Comparison of ENCODE assay signal across 8 cellular contexts in the genomic region with DNA sequence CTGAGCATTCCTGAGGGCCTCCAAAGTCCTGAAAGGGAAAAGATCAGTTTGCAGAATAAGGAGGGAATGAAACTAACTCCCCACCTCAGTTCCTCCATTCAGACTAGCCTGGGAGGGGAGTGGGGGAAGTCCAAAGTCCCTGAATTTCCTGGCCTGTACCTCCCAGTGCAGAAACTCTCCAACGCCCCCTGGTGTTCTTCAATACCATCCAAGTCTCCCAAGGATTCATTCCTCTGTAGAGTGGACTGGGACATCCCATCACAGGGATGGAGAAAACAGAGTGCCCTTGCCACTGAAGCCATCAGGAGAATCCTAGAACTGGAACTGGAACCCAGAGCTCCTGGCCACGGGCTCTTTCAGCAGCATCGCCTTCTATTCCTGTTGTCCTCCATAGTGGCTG. TPM values are rescaled to one million over a fixed set of nuclear protein-coding genes. Genes with fewer than 3 reads are reported as not detected.
DNase-seq lines count a peak whose midpoint lies in the region; ATAC-seq, FAIRE-seq and TF ChIP-seq lines count a peak whose summit lies in the region.

No MANE protein-coding gene starts in this region.

- no peaks in the 10 kb centered on the region for H3K9me3 Mint-ChIP-seq in natural killer cell
- H3K9me3 Mint-ChIP-seq in activated CD4-positive, alpha-beta memory T cell treated with anti-CD3 and anti-CD28 coated beads, Interleukin-2, amount 10 ng/mL, durations not matched to agents 7 days and 5 days: peaks cover 2% of the 10 kb centered on the region

- intact Hi-C loops in prostate gland (cut with DNase I): loop anchor here (5.0 kb wide), 1 partner anchor 112 kb away; no protein-coding TSS in a partner anchor
- intact Hi-C loops in natural killer cell (cut with micrococcal nuclease): loop anchor here (5.0 kb wide), 1 partner anchor 37 kb away; no protein-coding TSS in a partner anchor

- H3K4me1 ChIP-seq in SJSA1 (replicated peaks) (peaks cover 32% of the 10 kb centered on the region), prostate gland (replicated peaks) (peaks cover 3% of the 10 kb centered on the region)

- H3K27me3 Mint-ChIP-seq in natural killer cell (ENCODE audit: low read depth in 2 of 2): peaks cover 7 to 15% of the 10 kb centered on the region in 2 donors
- H3K27me3 Mint-ChIP-seq in activated CD4-positive, alpha-beta memory T cell treated with anti-CD3 and anti-CD28 coated beads, Interleukin-2, amount 10 ng/mL, durations not matched to agents 7 days and 5 days: peaks cover 47% of the 10 kb centered on the region

- FAIRE-seq in H54 (lab: Jason Lieb, UNC): peak; percentile 36

- CTCF ChIA-PET in activated CD4-positive, alpha-beta memory T cell treated with anti-CD3 and anti-CD28 coated beads, Interleukin-2, amount 10 ng/mL, durations not matched to agents 7 days and 5 days (lab: Charles Lee): interaction anchor here (0.9 kb wide), 1 partner anchor 45 kb away, joined by 3 read pairs; no protein-coding TSS in a partner anchor

- H3K27me3 ChIP-seq in SJSA1 (replicated peaks) (no peaks in the 10 kb centered on the region), prostate gland (replicated peaks; ENCODE audit: insufficient read depth) (no peaks in the 10 kb centered on the region)

- H3K36me3 ChIP-seq in SJSA1: peaks cover 8% of the 10 kb centered on the region; the same call in 1 of the 2 replicates
- H3K36me3 ChIP-seq in prostate gland: no peaks in the 10 kb centered on the region

- 62% methylated on average over 3 of the region's 3 CpGs for WGBS in prostate gland

- TF ChIP-seq CTCF in fibroblast of the aortic adventitia (IDR thresholded peaks at IDR 0.05; ENCODE audit: insufficient read depth, low read length) (peak; percentile 86), prostate gland (IDR thresholded peaks at IDR 0.05) (peak in 3 of 4 experiments; percentile 33 to 39 (median 38)), natural killer cell (IDR thresholded peaks at IDR 0.05) (no peak)

- no peaks in the 10 kb centered on the region for H3K9me3 ChIP-seq in SJSA1 (replicated peaks)
- H3K9me3 ChIP-seq in prostate gland: no peaks in the 10 kb centered on the region

- POLR2A ChIA-PET in activated CD4-positive, alpha-beta memory T cell treated with anti-CD3 and anti-CD28 coated beads, Interleukin-2, amount 10 ng/mL, durations not matched to agents 7 days and 5 days (lab: Charles Lee): no interaction called here

- H3K27ac ChIP-seq in SJSA1: no peak overlapping the region
- no peak overlapping the region for H3K27ac ChIP-seq in prostate gland

- DNase-seq in AG20443 (ENCODE audit: low spot score) (peak; percentile 73), H54 (ENCODE audit: insufficient read length, low spot score) (peak; percentile 77), SJSA1 (ENCODE audit: low read depth in 1 of 2, low spot score in 2 of 2) (peak; percentile 68 to 77), fibroblast of the aortic adventitia (ENCODE audit: low read depth) (peak; percentile 76), prostate gland (ENCODE audit: low spot score) (peak; percentile 28), natural killer cell (no peak)
- no peak for DNase-seq in activated CD4-positive, alpha-beta memory T cell treated with anti-CD3 and anti-CD28 coated beads, Interleukin-2, amount 10 ng/mL, durations not matched to agents 7 days and 5 days

- ATAC-seq in GM18907 (IDR thresholded peaks at IDR 0.05; ENCODE audit: unreplicated experiment) (no peak), natural killer cell (no peak)

- no peak overlapping the region for H3K4me3 Mint-ChIP-seq in natural killer cell
- H3K4me3 Mint-ChIP-seq in activated CD4-positive, alpha-beta memory T cell treated with anti-CD3 and anti-CD28 coated beads, Interleukin-2, amount 10 ng/mL, durations not matched to agents 7 days and 5 days: no peak overlapping the region

- H3K4me3 ChIP-seq in SJSA1 (no peak overlapping the region), fibroblast of the aortic adventitia (ENCODE audit: low read depth, low read length) (no peak overlapping the region), prostate gland (no peak overlapping the region)

- no peak overlapping the region for H3K27ac Mint-ChIP-seq in natural killer cell
- H3K27ac Mint-ChIP-seq in activated CD4-positive, alpha-beta memory T cell treated with anti-CD3 and anti-CD28 coated beads, Interleukin-2, amount 10 ng/mL, durations not matched to agents 7 days and 5 days: no peak overlapping the region

- no peaks in the 10 kb centered on the region for H3K36me3 Mint-ChIP-seq in natural killer cell
- H3K36me3 Mint-ChIP-seq in activated CD4-positive, alpha-beta memory T cell treated with anti-CD3 and anti-CD28 coated beads, Interleukin-2, amount 10 ng/mL, durations not matched to agents 7 days and 5 days (ENCODE audit: low read depth): no peaks in the 10 kb centered on the region

- peaks cover 26 to 42% of the 10 kb centered on the region in 2 donors for H3K4me1 Mint-ChIP-seq in natural killer cell
- peaks cover 4% of the 10 kb centered on the region for H3K4me1 Mint-ChIP-seq in activated CD4-positive, alpha-beta memory T cell treated with anti-CD3 and anti-CD28 coated beads, Interleukin-2, amount 10 ng/mL, durations not matched to agents 7 days and 5 days

- no peak for TF ChIP-seq POLR2A in H54 (IDR thresholded peaks at IDR 0.05; ENCODE audit: low read depth, low read length)
- no peak for TF ChIP-seq POLR2A in prostate gland (IDR thresholded peaks at IDR 0.05)

RNA-seq across cellular contexts. Expression of gene COL13A1, which starts 1.6 kb away (rescaled TPM):
- 74.8 and 95.4 TPM in 2 replicates for total RNA-seq in SJSA1 (2014; rRNA removed; shearing (Covaris generic))
- 6.0 and 10.7 TPM in 2 replicates for total RNA-seq in fibroblast of the aortic adventitia (ENCODE audit: low replicate concordance)
- total RNA-seq in prostate gland: 1 to 10 TPM; 2.1 to 3.0 TPM
- total RNA-seq in natural killer cell: 10 to 100 TPM in 2 of 3 donors, 1 to 10 TPM in 1; 5.2 to 22.0 (median 10.3) TPM
- not detected for total RNA-seq in activated CD4-positive, alpha-beta memory T cell treated with anti-CD3 and anti-CD28 coated beads, Interleukin-2, amount 10 ng/mL, durations not matched to agents 7 days and 5 days

Comparison
In these comparisons a context has a peak if more than half of its experiments do, and no peak if none do; other contexts are left out.
1. DNase-seq: peak in AG20443 (single experiment), H54 (single experiment), SJSA1 (2 of 2), fibroblast of the aortic adventitia (single experiment) and prostate gland (single experiment); none in natural killer cell (single experiment) and activated CD4-positive, alpha-beta memory T cell treated with anti-CD3 and anti-CD28 coated beads, Interleukin-2, amount 10 ng/mL, durations not matched to agents 7 days and 5 days (single experiment).